In the genomic region with DNA sequence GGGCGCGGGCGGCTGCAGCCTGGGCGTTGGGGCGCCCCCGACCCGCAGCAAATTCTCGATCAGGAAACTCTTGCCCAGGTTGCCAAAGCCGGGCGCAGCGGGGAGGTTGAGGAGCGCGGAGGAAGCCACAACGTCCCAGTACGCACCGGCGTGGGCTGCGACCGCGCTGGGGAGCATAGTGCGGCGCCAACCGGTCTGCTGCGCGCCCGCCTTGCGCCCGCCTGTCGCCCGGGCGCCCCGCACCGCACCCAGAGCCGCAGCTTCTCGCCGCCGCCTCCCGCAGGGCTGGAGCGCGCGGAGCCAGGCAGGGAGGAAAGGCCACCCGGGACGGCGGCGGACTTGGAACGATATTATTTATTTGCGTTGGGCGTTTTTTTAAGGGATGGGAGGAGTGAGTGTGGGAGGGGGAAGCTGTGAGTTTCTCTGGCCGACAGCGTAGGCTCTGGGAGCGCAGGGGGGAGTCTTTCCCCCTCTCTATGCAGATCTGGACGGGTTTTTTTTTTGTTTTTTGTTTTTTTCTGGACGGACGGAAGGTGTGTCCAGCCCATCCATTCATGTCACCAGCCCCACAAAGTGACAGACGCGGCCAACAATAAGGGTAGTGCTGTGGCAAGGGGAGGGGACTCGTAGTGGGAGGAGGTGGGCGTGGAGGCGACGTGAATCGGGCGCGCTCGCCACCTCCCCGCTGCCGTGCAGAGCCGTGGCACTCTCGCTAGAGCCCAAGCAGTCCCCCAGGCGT, we compare ENCODE assay signal across 9 cellular contexts. TPM values are rescaled to one million over a fixed set of nuclear protein-coding genes. Genes with fewer than 3 reads are reported as not detected.
A peak's percentile ranks its signal among the peaks of the same experiment; 100 is the strongest.
DNase-seq lines count a peak whose midpoint lies in the region; ATAC-seq, FAIRE-seq and TF ChIP-seq lines count a peak whose summit lies in the region.
"Had no signal": no experiment of that assay in that cellular context is flagged by ENCODE, and none has a peak within 500 bp of the region (broad histone marks: within the 10 kb centered on the region; RNA-seq: fewer than 3 reads in every experiment).

Gene DBX2 (minus strand): TSS at position 349 of the 739 bp plus-strand sequence. CDS start 172 bp downstream, at position 177.

- POLR2A ChIA-PET in Panc1 (lab: Charles Lee): no interaction called here

- WGBS in tibial nerve, 2 donors: 1% methylated on average over 47 to 62 of the region's 69 CpGs

- H3K9me3 ChIP-seq in Panc1 (ENCODE audit: control insufficient read depth, insufficient read depth, low read depth, low read length) (no peaks in the 10 kb centered on the region), parathyroid adenoma (ENCODE audit: control insufficient read depth, low read length) (no peaks in the 10 kb centered on the region), tibial nerve (no peaks in the 10 kb centered on the region)

- CTCF ChIA-PET in Panc1 (lab: Charles Lee): no interaction called here

- FAIRE-seq in H54 (lab: Jason Lieb, UNC): no peak

- DNase-seq in DMS53 (lab: John Stamatoyannopoulos, UW) (peak; percentile 86), Panc1 (ENCODE audit: low read depth, low spot score) (no peak), foreskin fibroblast (peak in 1 of 2 donors; percentile 51), NCI-H2171 (lab: John Stamatoyannopoulos, UW) (no peak), tibial nerve (ENCODE audit: low spot score in 2 of 2) (no peak), H54 (ENCODE audit: insufficient read length, low spot score) (no peak), NCI-H2107 (lab: John Stamatoyannopoulos, UW) (no peak)

- in situ Hi-C loops in Panc1 (cut with HindIII; ENCODE audit: low pct_unique_long_range_greater_than_20kb, low sequenced_read_pairs): no loop called here

- H3K27me3 ChIP-seq in Panc1 (ENCODE audit: control insufficient read depth, insufficient read depth, low read length) (peaks cover 50% of the 10 kb centered on the region), parathyroid adenoma (ENCODE audit: control insufficient read depth, insufficient read depth, low read length) (no peaks in the 10 kb centered on the region), tibial nerve (peaks cover 0 to 21% of the 10 kb centered on the region in 2 donors)

- ATAC-seq in Panc1: peak; percentile 85

- H3K4me1 ChIP-seq in Panc1 (ENCODE audit: control insufficient read depth, insufficient read depth, low read length) (no peaks in the 10 kb centered on the region), parathyroid adenoma (no peaks in the 10 kb centered on the region), tibial nerve (peaks cover 0 to 25% (median 0%) of the 10 kb centered on the region in 4 donors)

- H3K4me2 ChIP-seq in parathyroid adenoma (ENCODE audit: low read length): peak within 1 kb of the TSS; percentile 68

- TF ChIP-seq POLR2A in tibial nerve (IDR thresholded peaks at IDR 0.05) (no peak), H54 (IDR thresholded peaks at IDR 0.05; ENCODE audit: low read depth, low read length) (no peak)

- H3K9ac ChIP-seq in parathyroid adenoma: no peak within 1 kb of the TSS

- H3K79me2 ChIP-seq in parathyroid adenoma: no peaks in the 10 kb centered on the region

- peak within 1 kb of the TSS; percentile 36 to 37 for H3K4me3 ChIP-seq in Panc1 (ENCODE audit: low read depth in 2 of 2, low read length in 2 of 2)
- peak within 1 kb of the TSS; percentile 25 to 47 for H3K4me3 ChIP-seq in foreskin fibroblast (ENCODE audit: low read depth in 1 of 2, low read length in 2 of 2)
- peak within 1 kb of the TSS; percentile 36 for H3K4me3 ChIP-seq in parathyroid adenoma (ENCODE audit: low read depth, low read length)
- H3K4me3 ChIP-seq in tibial nerve: peak within 1 kb of the TSS in 2 of 4 donors; percentile 11 to 40

- no TSS peak for BruUV-seq in Panc1 (replicated peaks; lab: Mats Ljungman, UMichigan)

- H3K27ac ChIP-seq in Panc1 (ENCODE audit: low read length): no peak within 1 kb of the TSS
- H3K27ac ChIP-seq in parathyroid adenoma: no peak within 1 kb of the TSS
- no peak within 1 kb of the TSS for H3K27ac ChIP-seq in tibial nerve

- H2AFZ ChIP-seq in parathyroid adenoma: peak within 1 kb of the TSS; percentile 30

- intact Hi-C loops in Panc1 (cut with micrococcal nuclease; ENCODE audit: unreplicated experiment): no loop called here

- H3K36me3 ChIP-seq in Panc1 (ENCODE audit: control insufficient read depth, insufficient read depth, low read length) (no peaks in the 10 kb centered on the region; the same call in 1 of the 2 replicates), parathyroid adenoma (ENCODE audit: control insufficient read depth, insufficient read depth, low read length) (no peaks in the 10 kb centered on the region), tibial nerve (no peaks in the 10 kb centered on the region)

- TF ChIP-seq CTCF in Panc1 (IDR thresholded peaks at IDR 0.05) (no peak), foreskin fibroblast (IDR thresholded peaks at IDR 0.05; ENCODE audit: low read depth, low read length) (no peak), parathyroid adenoma (IDR thresholded peaks at IDR 0.05) (no peak), tibial nerve (IDR thresholded peaks at IDR 0.05) (no peak)

- no peak for TF ChIP-seq EP300 in tibial nerve (IDR thresholded peaks at IDR 0.05)

RNA-seq across cellular contexts. Expression of gene DBX2, which starts in this region (rescaled TPM):
- not detected for total RNA-seq in Panc1 (2021; ENCODE audit: unreplicated experiment)
- polyA plus RNA-seq in Panc1 (2012; ENCODE audit: insufficient read length): not detected
- not detected for total RNA-seq in tibial nerve
- total RNA-seq: LHCN-M2 had no signal

Comparison
In these comparisons a context has a peak if more than half of its experiments do, and no peak if none do; other contexts are left out.
1. Peak in ATAC-seq and H3K4me3 ChIP-seq in Panc1; RNA of the gene not detected or under 1 TPM.